ENCODE assay signal across 19 cellular contexts in genomic region chr22:40599731-40600130, GRCh38.
"Had no signal": no experiment of that assay in that cellular context is flagged by ENCODE, and none has a peak within 500 bp of the region (broad histone marks: within the 10 kb centered on the region; RNA-seq: fewer than 3 reads in every experiment).

No MANE protein-coding gene starts in this region.

- H3K36me3 ChIP-seq: esophagus muscularis mucosa, gastrocnemius medialis, left lung, lower lobe of right lung, neutrophil, sigmoid colon, stomach, thoracic aorta, transverse colon had no signal

- H3K36me3 Mint-ChIP-seq: immature natural killer cell, memory B cell, naive B cell had no signal

- H3K9me3 Mint-ChIP-seq: immature natural killer cell, memory B cell, naive B cell, nephron had no signal

- H3K27ac ChIP-seq: esophagus muscularis mucosa, gastrocnemius medialis, left lung, lower lobe of right lung, neutrophil, sigmoid colon, skin epidermis, stomach, thoracic aorta, transverse colon had no signal

- H3K9me3 ChIP-seq: esophagus muscularis mucosa, gastrocnemius medialis, left lung, lower lobe of right lung, neutrophil, sigmoid colon, stomach, thoracic aorta, transverse colon had no signal

- H3K27me3 ChIP-seq: esophagus muscularis mucosa, gastrocnemius medialis, left lung, neutrophil, sigmoid colon, stomach, transverse colon had no signal

- H3K27me3 Mint-ChIP-seq: memory B cell, naive B cell had no signal

- H3K4me3 ChIP-seq: esophagus muscularis mucosa, gastrocnemius medialis, left lung, lower lobe of right lung, sigmoid colon, skin epidermis, stomach, thoracic aorta, transverse colon had no signal

- ATAC-seq: gastrocnemius medialis, left lung, lower lobe of right lung had no signal

- H3K27ac Mint-ChIP-seq: memory B cell, nephron had no signal

- DNase-seq: effector memory CD4-positive, alpha-beta T cell; gastrocnemius medialis; immature natural killer cell; left lung; lower lobe of right lung; naive B cell; sigmoid colon; stimulated activated CD4-positive, alpha-beta T cell treated with anti-CD3 and anti-CD28 coated beads, Interleukin-2, amount 100 ng/mL, for 24 hours; stimulated activated CD4-positive, alpha-beta T cell treated with anti-CD3 and anti-CD28 coated beads, Interleukin-4, amount 100 ng/mL, for 4 hours; stimulated activated naive CD4-positive, alpha-beta T cell; stomach; substantia nigra; transverse colon had no signal

- H3K4me3 Mint-ChIP-seq: immature natural killer cell, memory B cell, nephron had no signal
